15 cellular contexts compared by ENCODE assay signal in the genomic region with DNA sequence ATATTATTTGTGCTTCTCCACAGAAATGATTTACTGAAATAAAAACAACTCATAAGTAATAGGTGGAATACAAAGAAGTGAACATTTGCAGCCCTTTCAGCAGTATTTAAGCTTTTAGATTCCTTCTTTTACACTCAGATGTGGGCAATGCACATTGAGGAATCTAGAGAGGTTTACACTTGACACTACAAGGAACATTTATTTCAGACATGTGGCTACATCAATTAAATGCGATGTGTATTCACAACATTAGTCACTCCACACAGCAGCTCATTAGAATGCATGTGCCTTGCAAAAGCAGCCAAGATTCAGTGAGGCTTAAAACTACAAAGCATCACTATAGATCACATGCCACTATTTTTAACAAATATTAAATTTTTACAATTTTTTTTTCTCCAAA.
DNase-seq lines count a peak whose midpoint lies in the region; ATAC-seq and TF ChIP-seq lines count a peak whose summit lies in the region.
"Had no signal": no experiment of that assay in that cellular context is flagged by ENCODE, and none has a peak within 500 bp of the region (broad histone marks: within the 10 kb centered on the region; RNA-seq: fewer than 3 reads in every experiment).

No MANE protein-coding gene starts in this region.

- peaks cover 3 to 5% of the 10 kb centered on the region in 2 donors for H3K9me3 Mint-ChIP-seq in activated T-cell treated with anti-CD3 and anti-CD28 coated beads, Interleukin-2, amount 50 U/mL, for 72 hours

- 24% methylated on average over 1 of the region's 1 CpG for WGBS in suprapubic skin

- peaks cover 11 to 27% of the 10 kb centered on the region in 2 donors for H3K36me3 Mint-ChIP-seq in activated T-cell treated with anti-CD3 and anti-CD28 coated beads, Interleukin-2, amount 50 U/mL, for 72 hours (ENCODE audit: insufficient read depth in 2 of 2)

- no peak overlapping the region for H3K27ac ChIP-seq in suprapubic skin
- H3K27ac ChIP-seq: psoas muscle had no signal

- H3K4me2 ChIP-seq in Loucy (ENCODE audit: low read depth, low read length, poor library complexity, severe bottlenecking) = no peak overlapping the region

- no peak for DNase-seq in activated T-cell treated with anti-CD3 and anti-CD28 coated beads, Interleukin-2, amount 50 U/mL, for 72 hours
- no peak for DNase-seq in activated T-cell treated with anti-CD3 and anti-CD28 coated beads, Interleukin-2, amount 50 U/mL, for 1 hour
- DNase-seq in epithelial cell of esophagus (ENCODE audit: low read depth) (peak; percentile 48), retinal pigment epithelial cell (ENCODE audit: low read depth) (peak; percentile 95), suprapubic skin (ENCODE audit: low spot score in 2 of 2) (no peak), hippocampal formation (lab: John Stamatoyannopoulos, UW) (no peak), NCI-H1436 treated with DMSO at 0.1 percent for 48 hours (lab: John Stamatoyannopoulos, UW) (no peak)
- DNase-seq: Calu3; NCI-H146; psoas muscle; SHP77 treated with DMSO at 0.1 percent for 48 hours; stimulated activated naive CD4-positive, alpha-beta T cell; T-helper 2 cell had no signal

- H3K4me1 Mint-ChIP-seq in activated T-cell treated with anti-CD3 and anti-CD28 coated beads, Interleukin-2, amount 50 U/mL, for 72 hours (ENCODE audit: low read depth) = peaks cover 86% of the 10 kb centered on the region

- H3K4me1 ChIP-seq in Loucy (ENCODE audit: insufficient read depth, low read length, poor library complexity, severe bottlenecking) (peaks cover 24% of the 10 kb centered on the region), suprapubic skin (peaks cover 16% of the 10 kb centered on the region)
- H3K4me1 ChIP-seq: HAP-1 had no signal

- ATAC-seq in activated T-cell treated with anti-CD3 and anti-CD28 coated beads, Interleukin-2, amount 50 U/mL, for 72 hours (replicated peaks in 1 of 2) = no peak
- ATAC-seq: psoas muscle had no signal

- no peaks in the 10 kb centered on the region for H3K27me3 ChIP-seq in Loucy (ENCODE audit: insufficient read depth, low read length, poor library complexity, severe bottlenecking)
- no peaks in the 10 kb centered on the region for H3K27me3 ChIP-seq in suprapubic skin

- peaks cover 5% of the 10 kb centered on the region for H3K9me3 ChIP-seq in Loucy (ENCODE audit: insufficient read depth, low read depth, low read length)
- no peaks in the 10 kb centered on the region for H3K9me3 ChIP-seq in suprapubic skin
- H3K9me3 ChIP-seq: HAP-1, psoas muscle had no signal

- no peaks in the 10 kb centered on the region for H3F3A ChIP-seq in Loucy (ENCODE audit: low read depth)

- H3K79me2 ChIP-seq in Loucy (ENCODE audit: insufficient read depth, low read length) = peaks cover 88% of the 10 kb centered on the region

- peak overlapping the region; percentile 20 for H3K27ac Mint-ChIP-seq in activated T-cell treated with anti-CD3 and anti-CD28 coated beads, Interleukin-2, amount 50 U/mL, for 72 hours

- no peak for TF ChIP-seq EP300 in suprapubic skin (IDR thresholded peaks at IDR 0.05)

- H2AFZ ChIP-seq in Loucy (ENCODE audit: low read length) = no peak overlapping the region

- TF ChIP-seq POLR2A in suprapubic skin (IDR thresholded peaks at IDR 0.05) = no peak

- no peaks in the 10 kb centered on the region for H3K27me3 Mint-ChIP-seq in activated T-cell treated with anti-CD3 and anti-CD28 coated beads, Interleukin-2, amount 50 U/mL, for 72 hours (ENCODE audit: low read depth)

- H3K9ac ChIP-seq in Loucy (ENCODE audit: low read depth, low read length, poor library complexity, severe bottlenecking) = peak overlapping the region; percentile 14

- H3K4me3 Mint-ChIP-seq in activated T-cell treated with anti-CD3 and anti-CD28 coated beads, Interleukin-2, amount 50 U/mL, for 72 hours = peak overlapping the region in 1 of 2 donors; percentile 50

- H3K9me2 ChIP-seq in Loucy (replicated peaks; ENCODE audit: low read depth, low read length) = no peaks in the 10 kb centered on the region

- H3K36me3 ChIP-seq in Loucy (ENCODE audit: insufficient read depth, low read length) (peaks cover 4% of the 10 kb centered on the region; the same call in 1 of the 2 replicates), suprapubic skin (no peaks in the 10 kb centered on the region)
- H3K36me3 ChIP-seq: HAP-1 had no signal

- H3K4me3 ChIP-seq in Loucy (ENCODE audit: low read length, poor library complexity, severe bottlenecking) (no peak overlapping the region), epithelial cell of esophagus (ENCODE audit: low read length) (no peak overlapping the region), retinal pigment epithelial cell (ENCODE audit: low read length) (no peak overlapping the region), suprapubic skin (no peak overlapping the region)
- H3K4me3 ChIP-seq: HAP-1, psoas muscle had no signal

- H4K20me1 ChIP-seq in Loucy (ENCODE audit: insufficient read depth, low read length, poor library complexity, severe bottlenecking) = no peaks in the 10 kb centered on the region

- TF ChIP-seq CTCF in Loucy (conservative IDR thresholded peaks at IDR 0.05; ENCODE audit: low read length) = no peak
- no peak for TF ChIP-seq CTCF in epithelial cell of esophagus (IDR thresholded peaks at IDR 0.05; ENCODE audit: insufficient read depth, low read depth, low read length, missing control alignments)
- no peak for TF ChIP-seq CTCF in retinal pigment epithelial cell (conservative IDR thresholded peaks at IDR 0.05; ENCODE audit: low read depth, low read length)
- no peak for TF ChIP-seq CTCF in suprapubic skin (IDR thresholded peaks at IDR 0.05)

Comparison
In these comparisons a context has a peak if more than half of its experiments do, and no peak if none do; other contexts are left out.
1. DNase-seq: peak in epithelial cell of esophagus (single experiment) and retinal pigment epithelial cell (single experiment); none in activated T-cell treated with anti-CD3 and anti-CD28 coated beads, Interleukin-2, amount 50 U/mL, for 72 hours (0 of 2), activated T-cell treated with anti-CD3 and anti-CD28 coated beads, Interleukin-2, amount 50 U/mL, for 1 hour (single experiment), suprapubic skin (0 of 2), hippocampal formation (0 of 2) and NCI-H1436 treated with DMSO at 0.1 percent for 48 hours (single experiment).